1 cellular context compared by ENCODE assay signal in the genomic region with DNA sequence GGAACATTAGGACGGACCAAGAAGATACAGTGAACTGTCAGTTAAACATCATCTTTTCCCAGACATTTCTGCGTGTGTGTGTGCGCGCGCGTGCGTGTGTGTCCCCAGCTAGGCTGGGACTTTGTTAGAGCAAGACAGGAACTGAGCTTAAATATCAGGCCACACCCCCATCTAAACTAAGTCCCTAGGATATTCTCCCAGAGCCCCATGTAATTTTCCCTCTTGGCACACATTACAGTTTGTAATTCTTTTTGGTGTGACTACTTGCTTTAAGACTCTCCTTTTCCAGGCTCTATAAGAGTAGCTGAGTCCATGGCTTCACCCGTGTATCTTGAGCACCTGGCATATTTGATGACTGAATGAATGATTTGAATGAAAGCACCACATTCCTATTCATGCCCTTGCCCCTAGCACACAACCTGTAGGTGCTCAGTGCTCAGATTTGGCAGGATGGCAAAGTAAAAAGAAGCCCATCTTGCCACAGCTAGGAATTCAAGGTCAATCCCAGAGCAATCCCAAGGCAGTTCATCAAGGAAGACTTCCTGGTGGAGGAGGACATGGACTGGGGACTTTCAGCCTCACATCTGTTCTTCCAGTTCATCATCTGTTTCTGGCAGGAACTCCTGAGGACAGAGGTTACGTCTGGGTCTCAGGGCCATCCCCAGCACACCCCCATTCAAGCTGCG.
TF ChIP-seq lines count a peak whose summit lies in the region.

No MANE protein-coding gene starts in this region.

TF ChIP-seq in HEK293, 187 proteins besides CTCF, POLR2A, EP300 and RAD21 (continued from another document):
- TF ChIP-seq, protein P1, sequence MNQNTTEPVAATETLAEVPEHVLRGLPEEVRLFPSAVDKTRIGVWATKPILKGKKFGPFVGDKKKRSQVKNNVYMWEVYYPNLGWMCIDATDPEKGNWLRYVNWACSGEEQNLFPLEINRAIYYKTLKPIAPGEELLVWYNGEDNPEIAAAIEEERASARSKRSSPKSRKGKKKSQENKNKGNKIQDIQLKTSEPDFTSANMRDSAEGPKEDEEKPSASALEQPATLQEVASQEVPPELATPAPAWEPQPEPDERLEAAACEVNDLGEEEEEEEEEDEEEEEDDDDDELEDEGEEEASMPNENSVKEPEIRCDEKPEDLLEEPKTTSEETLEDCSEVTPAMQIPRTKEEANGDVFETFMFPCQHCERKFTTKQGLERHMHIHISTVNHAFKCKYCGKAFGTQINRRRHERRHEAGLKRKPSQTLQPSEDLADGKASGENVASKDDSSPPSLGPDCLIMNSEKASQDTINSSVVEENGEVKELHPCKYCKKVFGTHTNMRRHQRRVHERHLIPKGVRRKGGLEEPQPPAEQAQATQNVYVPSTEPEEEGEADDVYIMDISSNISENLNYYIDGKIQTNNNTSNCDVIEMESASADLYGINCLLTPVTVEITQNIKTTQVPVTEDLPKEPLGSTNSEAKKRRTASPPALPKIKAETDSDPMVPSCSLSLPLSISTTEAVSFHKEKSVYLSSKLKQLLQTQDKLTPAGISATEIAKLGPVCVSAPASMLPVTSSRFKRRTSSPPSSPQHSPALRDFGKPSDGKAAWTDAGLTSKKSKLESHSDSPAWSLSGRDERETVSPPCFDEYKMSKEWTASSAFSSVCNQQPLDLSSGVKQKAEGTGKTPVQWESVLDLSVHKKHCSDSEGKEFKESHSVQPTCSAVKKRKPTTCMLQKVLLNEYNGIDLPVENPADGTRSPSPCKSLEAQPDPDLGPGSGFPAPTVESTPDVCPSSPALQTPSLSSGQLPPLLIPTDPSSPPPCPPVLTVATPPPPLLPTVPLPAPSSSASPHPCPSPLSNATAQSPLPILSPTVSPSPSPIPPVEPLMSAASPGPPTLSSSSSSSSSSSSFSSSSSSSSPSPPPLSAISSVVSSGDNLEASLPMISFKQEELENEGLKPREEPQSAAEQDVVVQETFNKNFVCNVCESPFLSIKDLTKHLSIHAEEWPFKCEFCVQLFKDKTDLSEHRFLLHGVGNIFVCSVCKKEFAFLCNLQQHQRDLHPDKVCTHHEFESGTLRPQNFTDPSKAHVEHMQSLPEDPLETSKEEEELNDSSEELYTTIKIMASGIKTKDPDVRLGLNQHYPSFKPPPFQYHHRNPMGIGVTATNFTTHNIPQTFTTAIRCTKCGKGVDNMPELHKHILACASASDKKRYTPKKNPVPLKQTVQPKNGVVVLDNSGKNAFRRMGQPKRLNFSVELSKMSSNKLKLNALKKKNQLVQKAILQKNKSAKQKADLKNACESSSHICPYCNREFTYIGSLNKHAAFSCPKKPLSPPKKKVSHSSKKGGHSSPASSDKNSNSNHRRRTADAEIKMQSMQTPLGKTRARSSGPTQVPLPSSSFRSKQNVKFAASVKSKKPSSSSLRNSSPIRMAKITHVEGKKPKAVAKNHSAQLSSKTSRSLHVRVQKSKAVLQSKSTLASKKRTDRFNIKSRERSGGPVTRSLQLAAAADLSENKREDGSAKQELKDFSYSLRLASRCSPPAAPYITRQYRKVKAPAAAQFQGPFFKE (tag by site-specific recombination; IDR thresholded peaks at IDR 0.05; ENCODE audit: borderline replicate concordance): no peak
- TF ChIP-seq IKZF3 (tag by site-specific recombination; IDR thresholded peaks at IDR 0.05) (0 out of 2 replicates have a peak, but pooled peaks have one; percentile 9), BCL11A (tag by site-specific recombination; IDR thresholded peaks at IDR 0.05; ENCODE audit: low read depth) (no peak), HOXC10 (CRISPR knock-in tag; IDR thresholded peaks at IDR 0.05) (no peak)
- TF ChIP-seq, protein P2, sequence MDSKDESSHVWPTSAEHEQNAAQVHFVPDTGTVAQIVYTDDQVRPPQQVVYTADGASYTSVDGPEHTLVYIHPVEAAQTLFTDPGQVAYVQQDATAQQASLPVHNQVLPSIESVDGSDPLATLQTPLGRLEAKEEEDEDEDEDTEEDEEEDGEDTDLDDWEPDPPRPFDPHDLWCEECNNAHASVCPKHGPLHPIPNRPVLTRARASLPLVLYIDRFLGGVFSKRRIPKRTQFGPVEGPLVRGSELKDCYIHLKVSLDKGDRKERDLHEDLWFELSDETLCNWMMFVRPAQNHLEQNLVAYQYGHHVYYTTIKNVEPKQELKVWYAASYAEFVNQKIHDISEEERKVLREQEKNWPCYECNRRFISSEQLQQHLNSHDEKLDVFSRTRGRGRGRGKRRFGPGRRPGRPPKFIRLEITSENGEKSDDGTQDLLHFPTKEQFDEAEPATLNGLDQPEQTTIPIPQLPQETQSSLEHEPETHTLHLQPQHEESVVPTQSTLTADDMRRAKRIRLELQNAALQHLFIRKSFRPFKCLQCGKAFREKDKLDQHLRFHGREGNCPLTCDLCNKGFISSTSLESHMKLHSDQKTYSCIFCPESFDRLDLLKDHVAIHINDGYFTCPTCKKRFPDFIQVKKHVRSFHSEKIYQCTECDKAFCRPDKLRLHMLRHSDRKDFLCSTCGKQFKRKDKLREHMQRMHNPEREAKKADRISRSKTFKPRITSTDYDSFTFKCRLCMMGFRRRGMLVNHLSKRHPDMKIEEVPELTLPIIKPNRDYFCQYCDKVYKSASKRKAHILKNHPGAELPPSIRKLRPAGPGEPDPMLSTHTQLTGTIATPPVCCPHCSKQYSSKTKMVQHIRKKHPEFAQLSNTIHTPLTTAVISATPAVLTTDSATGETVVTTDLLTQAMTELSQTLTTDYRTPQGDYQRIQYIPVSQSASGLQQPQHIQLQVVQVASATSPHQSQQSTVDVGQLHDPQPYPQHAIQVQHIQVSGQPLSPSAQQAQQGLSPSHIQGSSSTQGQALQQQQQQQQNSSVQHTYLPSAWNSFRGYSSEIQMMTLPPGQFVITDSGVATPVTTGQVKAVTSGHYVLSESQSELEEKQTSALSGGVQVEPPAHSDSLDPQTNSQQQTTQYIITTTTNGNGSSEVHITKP (tag by site-specific recombination; IDR thresholded peaks at IDR 0.05): 0 out of 2 replicates have a peak, but pooled peaks have one; percentile 87
TF ChIP-seq in HEK293: peak in this region for 4.
